ENCODE assay signal across 1 cellular context in the genomic region with DNA sequence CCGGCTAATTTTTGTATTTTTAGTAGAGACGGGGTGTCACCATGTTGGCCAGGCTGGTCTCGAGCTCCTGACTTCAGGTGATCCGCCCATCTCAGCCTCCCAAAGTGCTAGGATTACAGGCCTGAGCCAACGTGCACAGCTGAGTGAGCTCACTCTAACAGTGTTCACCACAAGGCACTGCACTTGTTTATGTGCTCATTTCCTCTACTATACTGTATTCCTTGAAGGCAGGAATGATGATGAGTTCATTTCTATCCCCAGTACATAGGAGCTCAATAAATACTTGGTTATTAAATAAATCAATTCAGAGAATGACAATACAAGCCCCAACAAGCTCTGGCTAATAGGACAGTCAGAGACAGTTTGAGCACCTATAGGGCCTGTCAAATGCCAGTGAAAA.
TF ChIP-seq lines count a peak whose summit lies in the region.

No MANE protein-coding gene starts in this region.

TF ChIP-seq in IMR-90, 13 proteins besides CTCF, POLR2A, EP300 and RAD21 (continued from another document):
- TF ChIP-seq, protein P1, sequence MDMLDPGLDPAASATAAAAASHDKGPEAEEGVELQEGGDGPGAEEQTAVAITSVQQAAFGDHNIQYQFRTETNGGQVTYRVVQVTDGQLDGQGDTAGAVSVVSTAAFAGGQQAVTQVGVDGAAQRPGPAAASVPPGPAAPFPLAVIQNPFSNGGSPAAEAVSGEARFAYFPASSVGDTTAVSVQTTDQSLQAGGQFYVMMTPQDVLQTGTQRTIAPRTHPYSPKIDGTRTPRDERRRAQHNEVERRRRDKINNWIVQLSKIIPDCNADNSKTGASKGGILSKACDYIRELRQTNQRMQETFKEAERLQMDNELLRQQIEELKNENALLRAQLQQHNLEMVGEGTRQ (IDR thresholded peaks at IDR 0.05; ENCODE audit: low read depth, low read length) = no peak
- TF ChIP-seq, protein P2, sequence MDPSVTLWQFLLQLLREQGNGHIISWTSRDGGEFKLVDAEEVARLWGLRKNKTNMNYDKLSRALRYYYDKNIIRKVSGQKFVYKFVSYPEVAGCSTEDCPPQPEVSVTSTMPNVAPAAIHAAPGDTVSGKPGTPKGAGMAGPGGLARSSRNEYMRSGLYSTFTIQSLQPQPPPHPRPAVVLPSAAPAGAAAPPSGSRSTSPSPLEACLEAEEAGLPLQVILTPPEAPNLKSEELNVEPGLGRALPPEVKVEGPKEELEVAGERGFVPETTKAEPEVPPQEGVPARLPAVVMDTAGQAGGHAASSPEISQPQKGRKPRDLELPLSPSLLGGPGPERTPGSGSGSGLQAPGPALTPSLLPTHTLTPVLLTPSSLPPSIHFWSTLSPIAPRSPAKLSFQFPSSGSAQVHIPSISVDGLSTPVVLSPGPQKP (IDR thresholded peaks at IDR 0.05; ENCODE audit: borderline replicate concordance, low read depth, low read length) = no peak
- TF ChIP-seq SMC3 (IDR thresholded peaks at IDR 0.05; ENCODE audit: low read depth, low read length) (no peak), MAFK (IDR thresholded peaks at IDR 0.05; ENCODE audit: low read depth, low read length) (no peak), NFE2L2 (IDR thresholded peaks at IDR 0.05; ENCODE audit: low read depth, low read length) (no peak), MAZ (IDR thresholded peaks at IDR 0.05; ENCODE audit: borderline replicate concordance, low read depth, low read length) (no peak), CEBPB (IDR thresholded peaks at IDR 0.05; ENCODE audit: low read depth, low read length) (no peak), MXI1 (IDR thresholded peaks at IDR 0.05; ENCODE audit: borderline replicate concordance, low read depth, low read length) (no peak), RCOR1 (IDR thresholded peaks at IDR 0.05; ENCODE audit: insufficient replicate concordance, low read length) (no peak)
